ENCODE assay signal across 2 cellular contexts in genomic region chr4:42715807-42716482, GRCh38.
A peak's percentile ranks its signal among the peaks of the same experiment; 100 is the strongest.
TF ChIP-seq lines count a peak whose summit lies in the region.

No MANE protein-coding gene starts in this region.

TF ChIP-seq in HCT116, 20 proteins besides CTCF, POLR2A, EP300 and RAD21:
- TF ChIP-seq TCF7L2 (IDR thresholded peaks at IDR 0.05; ENCODE audit: borderline replicate concordance, extremely low read depth, insufficient read depth, insufficient read length) (no peak), CEBPB (IDR thresholded peaks at IDR 0.05; ENCODE audit: low read depth) (0 out of 2 replicates have a peak, but pooled peaks have one; percentile 27), EZH2 (IDR thresholded peaks at IDR 0.05) (no peak)
TF ChIP-seq in HCT116: peak in this region for 1.

TF ChIP-seq in H1, 55 proteins besides CTCF, POLR2A, EP300 and RAD21:
- TF ChIP-seq GABPA (IDR thresholded peaks at IDR 0.05; ENCODE audit: borderline replicate concordance, insufficient read depth, low read length) (no peak), CHD7 (IDR thresholded peaks at IDR 0.05; ENCODE audit: insufficient replicate concordance, low read length) (no peak), ZNF274 (IDR thresholded peaks at IDR 0.05; ENCODE audit: borderline replicate concordance, extremely low read depth, low read length) (no peak), CEBPB (IDR thresholded peaks at IDR 0.05; ENCODE audit: low read depth, low read length) (peak; percentile 99), TEAD4 (IDR thresholded peaks at IDR 0.05; ENCODE audit: low read depth, low read length) (no peak)
TF ChIP-seq in H1: peak in this region for 1.
